17 cellular contexts compared by ENCODE assay signal in genomic region chr6:170497845-170498281, GRCh38. TPM values are rescaled to one million over a fixed set of nuclear protein-coding genes. Genes with fewer than 3 reads are reported as not detected.
DNase-seq lines count a peak whose midpoint lies in the region; ATAC-seq and TF ChIP-seq lines count a peak whose summit lies in the region.
"Had no signal": no experiment of that assay in that cellular context is flagged by ENCODE, and none has a peak within 500 bp of the region (broad histone marks: within the 10 kb centered on the region; RNA-seq: fewer than 3 reads in every experiment).

No MANE protein-coding gene starts in this region.

- peaks cover 20% of the 10 kb centered on the region for H3F3A ChIP-seq in neural progenitor cell (ENCODE audit: low read depth)

- H3K4me1 ChIP-seq in neural progenitor cell: peaks cover 21% of the 10 kb centered on the region
- H3K4me1 ChIP-seq in ascending aorta: no peaks in the 10 kb centered on the region
- H3K4me1 ChIP-seq: heart right ventricle, tibial artery had no signal

- peak overlapping the region; percentile 75 for H3K4me2 ChIP-seq in neural progenitor cell

- H3K27me3 ChIP-seq in neural progenitor cell (peaks cover 5% of the 10 kb centered on the region), ascending aorta (no peaks in the 10 kb centered on the region)

- peak overlapping the region in 2 of 5 experiments; percentile 32 to 59 for H3K4me3 Mint-ChIP-seq in brain
- H3K4me3 Mint-ChIP-seq in neural progenitor cell: peak overlapping the region; percentile 43
- H3K4me3 Mint-ChIP-seq: HFFc6 had no signal

- no peaks in the 10 kb centered on the region for H3K9me3 ChIP-seq in neural progenitor cell (ENCODE audit: low read depth)
- peaks cover 7 to 15% of the 10 kb centered on the region in 2 donors for H3K9me3 ChIP-seq in ascending aorta

- H3K36me3 Mint-ChIP-seq in brain: peaks cover 21% of the 10 kb centered on the region
- H3K36me3 Mint-ChIP-seq in neural progenitor cell: peaks cover 6% of the 10 kb centered on the region

- intact Hi-C loops in ascending aorta (cut with DNase I): no loop called here

- H3K27ac ChIP-seq in neural progenitor cell (peak overlapping the region; percentile 35), ascending aorta (no peak overlapping the region)
- H3K27ac ChIP-seq: 22Rv1, heart right ventricle, tibial artery had no signal

- H3K4me3 ChIP-seq in neural progenitor cell (no peak overlapping the region), ascending aorta (no peak overlapping the region)
- H3K4me3 ChIP-seq: heart right ventricle, tibial artery had no signal

- H4K20me1 ChIP-seq in neural progenitor cell (ENCODE audit: low read depth): no peaks in the 10 kb centered on the region

- no peaks in the 10 kb centered on the region for H3K79me2 ChIP-seq in neural progenitor cell (ENCODE audit: low read depth)

- H3K36me3 ChIP-seq in neural progenitor cell (no peaks in the 10 kb centered on the region), ascending aorta (no peaks in the 10 kb centered on the region)
- H3K36me3 ChIP-seq: heart right ventricle, tibial artery had no signal

- DNase-seq in DMS 273 (lab: John Stamatoyannopoulos, UW; ENCODE audit: unreplicated experiment): peak; percentile 39
- DNase-seq in DMS 273 treated with DMSO at 0.1 percent for 48 hours (lab: John Stamatoyannopoulos, UW): no peak
- DNase-seq in NCI-H2171 (lab: John Stamatoyannopoulos, UW): peak; percentile 37
- peak; percentile 95 for DNase-seq in neural progenitor cell (ENCODE audit: low spot score)
- DNase-seq in ascending aorta (ENCODE audit: low spot score in 2 of 2): no peak
- no peak for DNase-seq in activated CD4-positive, alpha-beta T cell treated with anti-CD3 and anti-CD28 coated beads, Interleukin-2, amount 50 U/mL, for 4 hours
- DNase-seq: activated naive CD4-positive, alpha-beta T cell; heart right ventricle; HFFc6; occipital lobe; RPMI8226; stimulated activated CD4-positive, alpha-beta T cell treated with anti-CD3 and anti-CD28 coated beads, Interleukin-12 subunit alpha, Interleukin-12 subunit beta, amount 100 ng/mL, for 4 hours; T-helper 9 cell; tibial artery had no signal

- no peak for ATAC-seq in GM18517 (IDR thresholded peaks at IDR 0.05; ENCODE audit: unreplicated experiment)
- ATAC-seq: heart right ventricle had no signal

- H3K27ac Mint-ChIP-seq in brain: peak overlapping the region in 4 of 5 experiments; percentile 55 to 87 (median 74)
- peak overlapping the region; percentile 91 for H3K27ac Mint-ChIP-seq in neural progenitor cell
- H3K27ac Mint-ChIP-seq: HFFc6 had no signal

- H3K27me3 Mint-ChIP-seq in brain (peaks cover 13% of the 10 kb centered on the region), neural progenitor cell (ENCODE audit: insufficient read depth, low read depth) (peaks cover 15% of the 10 kb centered on the region)

- no peak for TF ChIP-seq CTCF in brain (conservative IDR thresholded peaks at IDR 0.05)
- TF ChIP-seq CTCF in neural progenitor cell (IDR thresholded peaks at IDR 0.05): no peak
- TF ChIP-seq CTCF in ascending aorta (IDR thresholded peaks at IDR 0.05): no peak

- H3K9ac ChIP-seq in neural progenitor cell: no peak overlapping the region

- no peak overlapping the region for H2AFZ ChIP-seq in neural progenitor cell (replicated peaks)

- H3K9me3 Mint-ChIP-seq in brain: peaks cover 19 to 28% (median 24%) of the 10 kb centered on the region in 5 experiments
- H3K9me3 Mint-ChIP-seq in neural progenitor cell: peaks cover 27% of the 10 kb centered on the region

- H3K4me1 Mint-ChIP-seq in brain: peaks cover 13% of the 10 kb centered on the region
- peaks cover 17% of the 10 kb centered on the region for H3K4me1 Mint-ChIP-seq in neural progenitor cell

RNA-seq across cellular contexts. Expression of gene PSMB1, which starts 55.2 kb away (rescaled TPM):
- polyA plus RNA-seq in brain (ENCODE audit: insufficient read depth, low read depth, low replicate concordance): 419 TPM
- total RNA-seq in neural progenitor cell (ENCODE audit: low replicate concordance): 300 and 420 TPM in 2 replicates
- total RNA-seq in ascending aorta: 120 TPM

RNA-seq across cellular contexts. Expression of gene TBP, which starts 56.3 kb away (rescaled TPM):
- polyA plus RNA-seq in brain (ENCODE audit: insufficient read depth, low read depth, low replicate concordance): 17.1 TPM
- total RNA-seq in neural progenitor cell (ENCODE audit: low replicate concordance): 23.0 and 27.1 TPM in 2 replicates
- 10.2 TPM for total RNA-seq in ascending aorta

Comparison
In these comparisons a context has a peak if more than half of its experiments do, and no peak if none do; other contexts are left out.
1. DNase-seq: peak in DMS 273 (single experiment), NCI-H2171 (single experiment) and neural progenitor cell (single experiment); none in DMS 273 treated with DMSO at 0.1 percent for 48 hours (single experiment), ascending aorta (0 of 2) and activated CD4-positive, alpha-beta T cell treated with anti-CD3 and anti-CD28 coated beads, Interleukin-2, amount 50 U/mL, for 4 hours (0 of 2).